In genomic region chr2:195657634-195658540, GRCh38 we compare ENCODE assay signal across 8 cellular contexts. TPM values are rescaled to one million over a fixed set of nuclear protein-coding genes. Genes with fewer than 3 reads are reported as not detected.
DNase-seq lines count a peak whose midpoint lies in the region; ATAC-seq and TF ChIP-seq lines count a peak whose summit lies in the region.

No MANE protein-coding gene starts in this region.

- TF ChIP-seq CTCF in lower leg skin (IDR thresholded peaks at IDR 0.05): no peak

- 0% methylated on average over 37 to 46 of the region's 66 CpGs for whole genome bisulfite sequencing in lower leg skin, 2 donors

- intact Hi-C loops in lower leg skin (cut with DNase I; ENCODE audit: low total_unique reads): loop anchor here (2.0 kb wide), 1 partner anchor 77 kb away; no protein-coding TSS in a partner anchor

- TF ChIP-seq POLR2A in lower leg skin (IDR thresholded peaks at IDR 0.05): no peak

- peak overlapping the region; percentile 97 for H3K4me3 ChIP-seq in lower leg skin (ENCODE audit: low read depth, poor library complexity, severe bottlenecking)

- DNase-seq in NK-92 treated with Interleukin-12 subunit alpha and Interleukin-12 subunit beta, amount 100 ng/mL, for 24 hours (lab: John Stamatoyannopoulos, UW): peak; percentile 61
- DNase-seq in NK-92 (lab: John Stamatoyannopoulos, UW; ENCODE audit: unreplicated experiment): no peak
- peak; percentile 66 for DNase-seq in NCI-H446 treated with DMSO at 0.1 percent for 48 hours (lab: John Stamatoyannopoulos, UW)
- DNase-seq in activated CD4-positive, alpha-beta T cell treated with anti-CD3 and anti-CD28 coated beads, Interleukin-2, amount 50 U/mL, for 1 hour: peak; percentile 56
- peak; percentile 81 for DNase-seq in dermis blood vessel endothelial cell
- peak; percentile 75 to 91 for DNase-seq in lower leg skin (ENCODE audit: low spot score in 2 of 2)
- peak; percentile 52 to 54 for DNase-seq in stimulated activated CD4-positive, alpha-beta T cell treated with anti-CD3 and anti-CD28 coated beads, Interleukin-4, amount 100 ng/mL, for 48 hours (ENCODE audit: low read depth in 2 of 2)

- peak; percentile 25 for ATAC-seq in HG03045 (IDR thresholded peaks at IDR 0.05; ENCODE audit: unreplicated experiment)

RNA-seq across cellular contexts. Expression of gene SLC39A10, which starts 0.9 kb away (rescaled TPM):
- total RNA-seq in dermis blood vessel endothelial cell: 32.9 and 34.7 TPM in 2 replicates
- total RNA-seq in lower leg skin: 10 to 100 TPM in 2 of 4 donors, 1 to 10 TPM in 2; 8.0 to 13.6 (median 10.5) TPM
